ENCODE assay signal across 17 cellular contexts in the genomic region with DNA sequence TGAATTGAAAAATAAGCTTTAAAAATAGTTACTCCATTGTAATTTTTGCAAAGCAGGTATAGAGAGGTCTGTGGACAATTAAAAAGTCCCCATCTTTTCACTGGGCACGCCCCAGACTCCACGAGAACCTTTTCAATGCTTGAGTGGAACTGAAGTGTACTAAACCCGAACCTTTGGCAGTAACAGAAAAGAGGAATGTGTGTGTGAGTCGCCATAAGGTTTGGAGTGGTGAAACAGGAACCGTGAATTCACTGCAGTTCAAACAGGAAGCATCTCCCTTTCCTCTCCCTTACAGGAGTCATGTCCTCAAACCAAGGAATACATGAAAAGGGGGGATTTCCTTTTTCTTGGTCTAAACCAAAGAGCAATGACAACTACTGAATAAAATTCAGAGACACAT. TPM values are rescaled to one million over a fixed set of nuclear protein-coding genes. Genes with fewer than 3 reads are reported as not detected.
DNase-seq lines count a peak whose midpoint lies in the region; ATAC-seq and TF ChIP-seq lines count a peak whose summit lies in the region.
"Had no signal": no experiment of that assay in that cellular context is flagged by ENCODE, and none has a peak within 500 bp of the region (broad histone marks: within the 10 kb centered on the region; RNA-seq: fewer than 3 reads in every experiment).

No MANE protein-coding gene starts in this region.

- H3K4me1 ChIP-seq in upper lobe of left lung, result peaks cover 0 to 21% (median 5%) of the 10 kb centered on the region in 4 donors
- no peaks in the 10 kb centered on the region for H3K4me1 ChIP-seq in esophagus squamous epithelium

- H3K4me1 Mint-ChIP-seq in osteocyte (ENCODE audit: unreplicated experiment), result no peaks in the 10 kb centered on the region

- no peak overlapping the region for H3K4me3 Mint-ChIP-seq in osteocyte (ENCODE audit: unreplicated experiment)
- H3K4me3 Mint-ChIP-seq: activated T-cell treated with anti-CD3 and anti-CD28 coated beads, Interleukin-2, amount 50 U/mL, for 4 hours had no signal

- H3K27ac Mint-ChIP-seq in osteocyte (ENCODE audit: unreplicated experiment), result no peak overlapping the region

- H3K9me3 ChIP-seq in upper lobe of left lung, result no peaks in the 10 kb centered on the region
- H3K9me3 ChIP-seq in esophagus squamous epithelium, result no peaks in the 10 kb centered on the region
- H3K9me3 ChIP-seq: ovary had no signal

- no peak overlapping the region for H3K27ac ChIP-seq in upper lobe of left lung
- H3K27ac ChIP-seq in esophagus squamous epithelium, result no peak overlapping the region
- H3K27ac ChIP-seq: ovary had no signal

- ATAC-seq in upper lobe of left lung (ENCODE audit: low FRiP score in 2 of 2), result peak; percentile 43 to 66
- ATAC-seq: activated T-cell treated with anti-CD3 and anti-CD28 coated beads, Interleukin-2, amount 50 U/mL, for 4 hours had no signal

- TF ChIP-seq EP300 in upper lobe of left lung (IDR thresholded peaks at IDR 0.05), result peak in 1 of 4 donors; percentile 16

- no peak for TF ChIP-seq CTCF in upper lobe of left lung (IDR thresholded peaks at IDR 0.05)
- TF ChIP-seq CTCF in esophagus squamous epithelium (IDR thresholded peaks at IDR 0.05), result no peak
- no peak for TF ChIP-seq CTCF in osteocyte (IDR thresholded peaks at IDR 0.05)

- H3K27me3 Mint-ChIP-seq in osteocyte (ENCODE audit: unreplicated experiment), result no peaks in the 10 kb centered on the region

- H3K36me3 ChIP-seq in upper lobe of left lung, result peaks cover 0 to 6% (median 0%) of the 10 kb centered on the region in 4 donors
- H3K36me3 ChIP-seq in esophagus squamous epithelium, result no peaks in the 10 kb centered on the region
- H3K36me3 ChIP-seq: ovary had no signal

- intact Hi-C loops in esophagus squamous epithelium (cut with DNase I), result no loop called here

- H3K27me3 ChIP-seq in upper lobe of left lung (no peaks in the 10 kb centered on the region), esophagus squamous epithelium (no peaks in the 10 kb centered on the region)
- H3K27me3 ChIP-seq: ovary had no signal

- WGBS in upper lobe of left lung, 2 donors, result 21 to 25% methylated on average over 5 of the region's 5 CpGs
- WGBS in esophagus squamous epithelium, 2 donors, result 41 to 53% methylated on average over 5 of the region's 5 CpGs

- TF ChIP-seq POLR2A in upper lobe of left lung (IDR thresholded peaks at IDR 0.05), result no peak
- TF ChIP-seq POLR2A in esophagus squamous epithelium (IDR thresholded peaks at IDR 0.05), result no peak

- no peaks in the 10 kb centered on the region for H3K9me3 Mint-ChIP-seq in osteocyte (ENCODE audit: unreplicated experiment)
- H3K9me3 Mint-ChIP-seq: activated T-cell treated with anti-CD3 and anti-CD28 coated beads, Interleukin-2, amount 50 U/mL, for 4 hours had no signal

- H3K4me3 ChIP-seq in upper lobe of left lung (no peak overlapping the region), esophagus squamous epithelium (no peak overlapping the region)
- H3K4me3 ChIP-seq: ovary had no signal

- DNase-seq in SIG-M5 treated with dmso at 0.1 percent for 504 hours (lab: John Stamatoyannopoulos, UW; ENCODE audit: unreplicated experiment) (peak; percentile 45), SIG-M5 (lab: John Stamatoyannopoulos, UW) (no peak), NCI-H226 (peak; percentile 49), dermis blood vessel endothelial cell (peak; percentile 46), upper lobe of left lung (peak in 1 of 2 donors; percentile 56), NCI-H2227 treated with DMSO at 0.1 percent for 48 hours (lab: John Stamatoyannopoulos, UW) (no peak), esophagus squamous epithelium (lab: John Stamatoyannopoulos, UW) (no peak), osteocyte (ENCODE audit: extremely low spot score, unreplicated experiment) (no peak)
- DNase-seq: activated CD4-positive, alpha-beta T cell treated with anti-CD3 and anti-CD28 coated beads for 1 hour; activated T-cell treated with anti-CD3 and anti-CD28 coated beads, Interleukin-2, amount 50 U/mL, for 4 hours; anterior cingulate cortex; effector CD8-positive, alpha-beta T cell; KG1; mammary epithelial cell; NCI-H526; ovary; stimulated activated CD4-positive, alpha-beta T cell treated with anti-CD3 and anti-CD28 coated beads, Interleukin-15, amount 100 ng/mL, for 24 hours had no signal

- peaks cover 15% of the 10 kb centered on the region for H3K36me3 Mint-ChIP-seq in osteocyte (ENCODE audit: unreplicated experiment)

RNA-seq across cellular contexts. Expression of a gene that starts 23.2 kb away (rescaled TPM):
- total RNA-seq in dermis blood vessel endothelial cell (124 and 217 TPM in 2 replicates), upper lobe of left lung (100 to 1,000 TPM in 5 of 6 donors, 10 to 100 TPM in 1; 51.3 to 204 (median 156) TPM), esophagus squamous epithelium (100 to 1,000 TPM in 3 of 4 donors, 10 to 100 TPM in 1; 87.5 to 353 (median 340) TPM), osteocyte (177 and 184 TPM in 2 replicates)

RNA-seq across cellular contexts. Expression of a gene that starts 47.0 kb away (rescaled TPM):
- total RNA-seq in dermis blood vessel endothelial cell, result 30.6 and 44.2 TPM in 2 replicates
- total RNA-seq in upper lobe of left lung, result 10 to 100 TPM; 19.4 to 39.8 (median 30.0) TPM
- 10 to 100 TPM; 17.6 to 34.1 (median 21.6) TPM for total RNA-seq in esophagus squamous epithelium
- 25.7 and 26.1 TPM in 2 replicates for total RNA-seq in osteocyte

Comparison
In these comparisons a context has a peak if more than half of its experiments do, and no peak if none do; other contexts are left out.
1. DNase-seq: peak in SIG-M5 treated with dmso at 0.1 percent for 504 hours (single experiment), NCI-H226 (single experiment) and dermis blood vessel endothelial cell (single experiment); none in SIG-M5 (single experiment), NCI-H2227 treated with DMSO at 0.1 percent for 48 hours (single experiment), esophagus squamous epithelium (single experiment) and osteocyte (single experiment).